ENCODE assay signal across 8 cellular contexts in the genomic region with DNA sequence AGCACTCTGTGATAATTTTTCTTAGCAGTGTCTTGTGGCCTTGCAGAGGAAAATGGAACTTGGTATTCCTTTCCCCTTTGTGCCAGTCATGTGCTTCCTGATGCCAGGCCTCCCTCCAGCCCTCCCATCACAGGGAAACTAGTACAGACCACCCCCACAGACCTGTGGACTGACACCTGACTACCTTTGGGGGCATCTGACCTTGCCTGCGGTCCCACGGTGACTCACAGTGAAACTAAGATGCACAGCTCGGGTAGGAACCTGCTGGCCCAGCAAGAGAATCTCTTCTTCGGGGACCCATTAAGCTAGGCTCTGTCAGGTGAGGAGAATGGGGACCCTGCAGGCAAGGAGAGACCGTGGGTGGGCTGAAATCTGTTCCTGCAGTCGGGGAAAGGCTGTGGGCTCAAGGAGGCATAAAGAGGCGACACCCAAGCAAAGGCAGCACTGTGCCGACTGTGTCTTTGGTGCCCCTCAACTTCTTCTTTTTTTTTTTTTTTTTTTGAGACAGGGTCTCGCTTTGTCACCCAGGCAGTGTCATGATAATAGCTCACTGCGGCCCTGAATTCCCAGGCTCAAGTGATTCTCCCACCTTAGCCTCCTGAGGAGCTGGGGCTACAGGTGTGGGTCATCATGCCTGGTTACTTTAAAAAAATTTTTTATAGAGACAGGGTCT. TPM values are rescaled to one million over a fixed set of nuclear protein-coding genes. Genes with fewer than 3 reads are reported as not detected.
DNase-seq lines count a peak whose midpoint lies in the region; ATAC-seq and TF ChIP-seq lines count a peak whose summit lies in the region.

No MANE protein-coding gene starts in this region.

- no peak for ATAC-seq in right cardiac atrium
- no peak for ATAC-seq in left cardiac atrium
- peak; percentile 76 for ATAC-seq in HG03521 (IDR thresholded peaks at IDR 0.05; ENCODE audit: unreplicated experiment)

- H3K4me1 ChIP-seq in right cardiac atrium (ENCODE audit: control insufficient read depth, insufficient read depth, low read length) (peaks cover 8% of the 10 kb centered on the region), vagina (peaks cover 31% of the 10 kb centered on the region)

- DNase-seq in right cardiac atrium (no peak), left cardiac atrium (no peak), kidney tubule cell (ENCODE audit: low spot score) (peak; percentile 89), vagina (ENCODE audit: extremely low spot score in 2 of 2) (no peak), globus pallidus (ENCODE audit: low spot score) (no peak), NCI-H2081 (lab: John Stamatoyannopoulos, UW) (no peak)
- no peak for DNase-seq in stimulated activated CD4-positive, alpha-beta T cell treated with anti-CD3 and anti-CD28 coated beads, Interleukin-12 subunit alpha, Interleukin-12 subunit beta, amount 100 ng/mL, for 4 hours

- intact Hi-C loops in right cardiac atrium (cut with DNase I), result no loop called here
- intact Hi-C loops in left cardiac atrium (cut with DNase I), result no loop called here
- intact Hi-C loops in vagina (cut with DNase I), result no loop called here

- H3K4me3 ChIP-seq in right cardiac atrium (ENCODE audit: low read length) (no peak overlapping the region), vagina (no peak overlapping the region)

- 88% methylated on average over 10 of the region's 10 CpGs for WGBS in right cardiac atrium

- H3K9me3 ChIP-seq in right cardiac atrium (ENCODE audit: control insufficient read depth, low read length) (no peaks in the 10 kb centered on the region), vagina (no peaks in the 10 kb centered on the region)

- peak overlapping the region; percentile 30 for H3K27ac ChIP-seq in right cardiac atrium (ENCODE audit: low read length)
- peak overlapping the region; percentile 94 for H3K27ac ChIP-seq in vagina

- no peaks in the 10 kb centered on the region for H3K27me3 ChIP-seq in right cardiac atrium (ENCODE audit: control insufficient read depth, insufficient read depth)
- no peaks in the 10 kb centered on the region for H3K27me3 ChIP-seq in vagina

- no peaks in the 10 kb centered on the region for H3K36me3 ChIP-seq in vagina

- TF ChIP-seq POLR2A in vagina (IDR thresholded peaks at IDR 0.05), result no peak

- no peak for TF ChIP-seq CTCF in vagina (IDR thresholded peaks at IDR 0.05)

RNA-seq across cellular contexts. Expression of a gene that starts 20.9 kb away (rescaled TPM):
- total RNA-seq in right cardiac atrium, result 10 to 100 TPM; 19.5 to 23.5 (median 23.3) TPM
- 17.4 TPM for polyA plus RNA-seq in right cardiac atrium
- total RNA-seq in left cardiac atrium, result 10 to 100 TPM; 21.6 to 22.5 TPM
- 25.5 TPM for total RNA-seq in vagina

RNA-seq across cellular contexts. Expression of a gene that starts 32.6 kb away (rescaled TPM):
- total RNA-seq in right cardiac atrium, result 100 to 1,000 TPM in 1 of 4 donors, 10 to 100 TPM in 3; 72.1 to 105 (median 79.1) TPM
- 30.4 TPM for polyA plus RNA-seq in right cardiac atrium
- total RNA-seq in left cardiac atrium, result 10 to 100 TPM; 54.7 to 80.1 TPM
- total RNA-seq in vagina, result 35.1 TPM

RNA-seq across cellular contexts. Expression of a gene that starts 53.7 kb away (rescaled TPM):
- total RNA-seq in right cardiac atrium (100 to 1,000 TPM in 2 of 4 donors, 10 to 100 TPM in 2; 64.7 to 266 (median 108) TPM), left cardiac atrium (100 to 1,000 TPM in 1 of 2 donors, 10 to 100 TPM in 1; 98.8 to 200 TPM), vagina (5.6 TPM)
- polyA plus RNA-seq in right cardiac atrium, result 307 TPM
